ENCODE assay signal across 1 cellular context in genomic region chr13:44271915-44272341, GRCh38.
A peak's percentile ranks its signal among the peaks of the same experiment; 100 is the strongest.
TF ChIP-seq lines count a peak whose summit lies in the region.

No MANE protein-coding gene starts in this region.

TF ChIP-seq in SK-N-SH, 30 proteins besides CTCF, POLR2A, EP300 and RAD21 (continued from another document):
- TF ChIP-seq USF1 (IDR thresholded peaks at IDR 0.05; ENCODE audit: borderline replicate concordance, low read depth) (no peak), POLR2AphosphoS5 (IDR thresholded peaks at IDR 0.05; ENCODE audit: low read depth, low read length) (no peak), RFX5 (IDR thresholded peaks at IDR 0.05; ENCODE audit: low read length) (no peak), YY1 (IDR thresholded peaks at IDR 0.05; ENCODE audit: low read depth) (no peak), NRF1 (IDR thresholded peaks at IDR 0.05; ENCODE audit: low read depth, low read length) (no peak), TEAD4 (IDR thresholded peaks at IDR 0.05; ENCODE audit: borderline replicate concordance, insufficient read depth) (no peak), SMC3 (IDR thresholded peaks at IDR 0.05; ENCODE audit: low read depth, low read length) (no peak), RCOR1 (IDR thresholded peaks at IDR 0.05; ENCODE audit: low read length) (peak; percentile 28; the same call in 1 of the 2 replicates), TCF12 (IDR thresholded peaks at IDR 0.05) (no peak), TAF1 (IDR thresholded peaks at IDR 0.05; ENCODE audit: borderline replicate concordance, low read depth, low read length) (no peak), MXI1 (IDR thresholded peaks at IDR 0.05; ENCODE audit: low read depth, low read length) (peak; percentile 48; the same call in 1 of the 2 replicates), GATA2 (CRISPR knock-in tag; IDR thresholded peaks at IDR 0.05) (0 out of 2 replicates have a peak, but pooled peaks have one; percentile 14), FOXM1 (IDR thresholded peaks at IDR 0.05; ENCODE audit: low read depth) (no peak), USF2 (IDR thresholded peaks at IDR 0.05; ENCODE audit: borderline replicate concordance, low read depth, low read length) (no peak), GABPA (IDR thresholded peaks at IDR 0.05; ENCODE audit: low read depth) (no peak), SIN3A (IDR thresholded peaks at IDR 0.05; ENCODE audit: borderline replicate concordance, low read depth, low read length) (no peak), EZH2phosphoT487 (IDR thresholded peaks at IDR 0.05; ENCODE audit: borderline replicate concordance, low read depth) (no peak)
